In genomic region chr5:95709967-95710650, GRCh38 we compare ENCODE assay signal across 14 cellular contexts. TPM values are rescaled to one million over a fixed set of nuclear protein-coding genes. Genes with fewer than 3 reads are reported as not detected.
DNase-seq lines count a peak whose midpoint lies in the region; ATAC-seq, FAIRE-seq and TF ChIP-seq lines count a peak whose summit lies in the region.
"Had no signal": no experiment of that assay in that cellular context is flagged by ENCODE, and none has a peak within 500 bp of the region (broad histone marks: within the 10 kb centered on the region; RNA-seq: fewer than 3 reads in every experiment).

No MANE protein-coding gene starts in this region.

- TF ChIP-seq CTCF in PC-3 (conservative IDR thresholded peaks at IDR 0.05; ENCODE audit: low read depth, low read length) (no peak), cardiac muscle cell (IDR thresholded peaks at IDR 0.05; ENCODE audit: low read depth, low read length) (no peak)

- H3K79me2 ChIP-seq in PC-3 (ENCODE audit: low read length) = no peaks in the 10 kb centered on the region

- peaks cover 4% of the 10 kb centered on the region for H3K36me3 Mint-ChIP-seq in natural killer cell treated with Interleukin-12 subunit alpha and Interleukin-12 subunit beta and Interleukin-15 and Interleukin-18, amount 100 ng/mL, for 72 hours
- H3K36me3 Mint-ChIP-seq: activated CD8-positive, alpha-beta memory T cell treated with anti-CD3 and anti-CD28 coated beads, Interleukin-2, amount 10 ng/mL, durations not matched to agents 7 days and 5 days; stimulated activated memory B cell treated with anti-CD40 and anti-IgM and Interleukin-4, amounts not matched to agents 10 μg/mL and 1 μg/mL and 100 μg/mL, for 72 hours had no signal

- DNase-seq in ELF-1 (ENCODE audit: low read depth, low spot score) (peak; percentile 71), PC-3 (peak; percentile 23), cardiac muscle cell (ENCODE audit: low read depth in 1 of 2, low spot score in 1 of 2) (peak; percentile 60 to 90), myocyte (ENCODE audit: low read depth) (peak; percentile 22), AG08396 (ENCODE audit: low spot score) (no peak), H54 (ENCODE audit: insufficient read length, low spot score) (no peak)
- no peak for DNase-seq in natural killer cell treated with Interleukin-12 subunit alpha and Interleukin-12 subunit beta and Interleukin-15 and Interleukin-18, amount 100 ng/mL, for 72 hours (ENCODE audit: low spot score)
- DNase-seq: activated CD8-positive, alpha-beta memory T cell treated with anti-CD3 and anti-CD28 coated beads, Interleukin-2, amount 10 ng/mL, durations not matched to agents 7 days and 5 days; NCI-H2171 treated with DMSO at 0.1 percent for 48 hours; stimulated activated CD4-positive, alpha-beta T cell treated with anti-CD3 and anti-CD28 coated beads, Interleukin-15, amount 100 ng/mL, for 24 hours had no signal

- H3K36me3 ChIP-seq in PC-3 (ENCODE audit: low read depth, low read length) (no peaks in the 10 kb centered on the region), cardiac muscle cell (no peaks in the 10 kb centered on the region)
- H3K36me3 ChIP-seq: BLaER1 had no signal

- H3K4me2 ChIP-seq in PC-3 (ENCODE audit: low read length) = no peak overlapping the region
- H3K4me2 ChIP-seq: BLaER1 had no signal

- H3K4me1 ChIP-seq in PC-3 (ENCODE audit: insufficient read depth, low read length) (peaks cover 14% of the 10 kb centered on the region), cardiac muscle cell (ENCODE audit: low read depth) (peaks cover 52% of the 10 kb centered on the region)
- H3K4me1 ChIP-seq: BLaER1 had no signal

- peaks cover 9 to 12% of the 10 kb centered on the region in 2 donors for H3K4me1 Mint-ChIP-seq in natural killer cell treated with Interleukin-12 subunit alpha and Interleukin-12 subunit beta and Interleukin-15 and Interleukin-18, amount 100 ng/mL, for 72 hours (ENCODE audit: low read depth in 2 of 2)
- H3K4me1 Mint-ChIP-seq: stimulated activated memory B cell treated with anti-CD40 and anti-IgM and Interleukin-4, amounts not matched to agents 10 μg/mL and 1 μg/mL and 100 μg/mL, for 72 hours had no signal

- H3K27me3 ChIP-seq in PC-3 (ENCODE audit: low read length) (no peaks in the 10 kb centered on the region), cardiac muscle cell (no peaks in the 10 kb centered on the region)
- H3K27me3 ChIP-seq: BLaER1 had no signal

- TF ChIP-seq POLR2A in H54 (IDR thresholded peaks at IDR 0.05; ENCODE audit: low read depth, low read length) = no peak

- no peak overlapping the region for H3K4me3 ChIP-seq in PC-3 (ENCODE audit: low read length)
- peak overlapping the region; percentile 26 for H3K4me3 ChIP-seq in cardiac muscle cell
- H3K4me3 ChIP-seq: BLaER1 had no signal

- no TSS peak for BruUV-seq in PC-3 (replicated peaks; lab: Mats Ljungman, UMichigan)

- no peaks in the 10 kb centered on the region for H3K9me3 ChIP-seq in PC-3 (ENCODE audit: low read length)
- no peaks in the 10 kb centered on the region for H3K9me3 ChIP-seq in cardiac muscle cell (ENCODE audit: low read depth)
- H3K9me3 ChIP-seq: BLaER1 had no signal

- CTCF ChIA-PET in PC-3 (lab: Charles Lee) = no interaction called here

- H3K27me3 Mint-ChIP-seq in natural killer cell treated with Interleukin-12 subunit alpha and Interleukin-12 subunit beta and Interleukin-15 and Interleukin-18, amount 100 ng/mL, for 72 hours = no peaks in the 10 kb centered on the region

- intact Hi-C loops in PC-3 (cut with micrococcal nuclease) = no loop called here

- H2AFZ ChIP-seq in PC-3 (ENCODE audit: low read length) = no peak overlapping the region

- no peak overlapping the region for H3K4me3 Mint-ChIP-seq in natural killer cell treated with Interleukin-12 subunit alpha and Interleukin-12 subunit beta and Interleukin-15 and Interleukin-18, amount 100 ng/mL, for 72 hours
- H3K4me3 Mint-ChIP-seq: activated CD8-positive, alpha-beta memory T cell treated with anti-CD3 and anti-CD28 coated beads, Interleukin-2, amount 10 ng/mL, durations not matched to agents 7 days and 5 days; stimulated activated memory B cell treated with anti-CD40 and anti-IgM and Interleukin-4, amounts not matched to agents 10 μg/mL and 1 μg/mL and 100 μg/mL, for 72 hours; T-helper 1 cell treated with Interleukin-12 subunit alpha and Interleukin-12 subunit beta and Interleukin-4 antibody, amounts not matched to agents 30 μg/mL and 1 μg/mL, for 36 hours had no signal

- no peak overlapping the region for H3K9ac ChIP-seq in PC-3 (ENCODE audit: low read length)
- H3K9ac ChIP-seq: BLaER1 had no signal

- H3K27ac ChIP-seq in PC-3 (ENCODE audit: low read length) = no peak overlapping the region
- peak overlapping the region; percentile 96 for H3K27ac ChIP-seq in cardiac muscle cell
- H3K27ac ChIP-seq: BLaER1 had no signal

- no peaks in the 10 kb centered on the region for H3K9me2 ChIP-seq in PC-3 (replicated peaks; ENCODE audit: low read length)

- no peaks in the 10 kb centered on the region for H3F3A ChIP-seq in PC-3 (ENCODE audit: low read length, unreplicated experiment)

- H4K20me1 ChIP-seq in PC-3 (ENCODE audit: low read length) = no peaks in the 10 kb centered on the region
- H4K20me1 ChIP-seq: BLaER1 had no signal

- no peak for FAIRE-seq in H54 (lab: Jason Lieb, UNC)

- no peaks in the 10 kb centered on the region for H3K9me3 Mint-ChIP-seq in natural killer cell treated with Interleukin-12 subunit alpha and Interleukin-12 subunit beta and Interleukin-15 and Interleukin-18, amount 100 ng/mL, for 72 hours
- H3K9me3 Mint-ChIP-seq: stimulated activated memory B cell treated with anti-CD40 and anti-IgM and Interleukin-4, amounts not matched to agents 10 μg/mL and 1 μg/mL and 100 μg/mL, for 72 hours; T-helper 1 cell treated with Interleukin-12 subunit alpha and Interleukin-12 subunit beta and Interleukin-4 antibody, amounts not matched to agents 30 μg/mL and 1 μg/mL, for 36 hours had no signal

- POLR2A ChIA-PET in PC-3 (lab: Charles Lee; ENCODE audit: unreplicated experiment) = no interaction called here

- no peak overlapping the region for H3K27ac Mint-ChIP-seq in natural killer cell treated with Interleukin-12 subunit alpha and Interleukin-12 subunit beta and Interleukin-15 and Interleukin-18, amount 100 ng/mL, for 72 hours
- H3K27ac Mint-ChIP-seq: activated CD8-positive, alpha-beta memory T cell treated with anti-CD3 and anti-CD28 coated beads, Interleukin-2, amount 10 ng/mL, durations not matched to agents 7 days and 5 days; stimulated activated memory B cell treated with anti-CD40 and anti-IgM and Interleukin-4, amounts not matched to agents 10 μg/mL and 1 μg/mL and 100 μg/mL, for 72 hours; T-helper 1 cell treated with Interleukin-12 subunit alpha and Interleukin-12 subunit beta and Interleukin-4 antibody, amounts not matched to agents 30 μg/mL and 1 μg/mL, for 36 hours had no signal

- ATAC-seq in PC-3 (no peak), HG03460 (IDR thresholded peaks at IDR 0.05; ENCODE audit: unreplicated experiment) (no peak)
- no peak for ATAC-seq in natural killer cell treated with Interleukin-12 subunit alpha and Interleukin-12 subunit beta and Interleukin-15 and Interleukin-18, amount 100 ng/mL, for 72 hours
- ATAC-seq: activated CD8-positive, alpha-beta memory T cell treated with anti-CD3 and anti-CD28 coated beads, Interleukin-2, amount 10 ng/mL, durations not matched to agents 7 days and 5 days; stimulated activated memory B cell treated with anti-CD40 and anti-IgM and Interleukin-4, amounts not matched to agents 10 μg/mL and 1 μg/mL and 100 μg/mL, for 72 hours had no signal

RNA-seq across cellular contexts. Expression of gene RHOBTB3, which starts 21.0 kb away (rescaled TPM):
- 14.2 and 16.3 TPM in 2 replicates for total RNA-seq in PC-3 (2014; rRNA removed)
- 343 and 477 TPM in 2 replicates for total RNA-seq in cardiac muscle cell
- 455 and 589 TPM in 2 replicates for polyA plus RNA-seq in cardiac muscle cell
- total RNA-seq in myocyte = 223 and 309 TPM in 2 replicates
- polyA plus RNA-seq in myocyte (2012) = 45.2 TPM
- total RNA-seq in natural killer cell treated with Interleukin-12 subunit alpha and Interleukin-12 subunit beta and Interleukin-15 and Interleukin-18, amount 100 ng/mL, for 72 hours = 10 to 100 TPM; 14.7 to 17.4 TPM

RNA-seq across cellular contexts. Expression of gene SPATA9, which starts 27.3 kb away (rescaled TPM):
- total RNA-seq in PC-3 (2014; rRNA removed) (not detected in 2 replicates), cardiac muscle cell (0.45 and 1.0 TPM in 2 replicates), myocyte (1.4 and 1.7 TPM in 2 replicates)
- polyA plus RNA-seq in cardiac muscle cell = 1.3 and 1.8 TPM in 2 replicates
- polyA plus RNA-seq in myocyte (2012) = 1.1 TPM
- total RNA-seq in natural killer cell treated with Interleukin-12 subunit alpha and Interleukin-12 subunit beta and Interleukin-15 and Interleukin-18, amount 100 ng/mL, for 72 hours = 1 to 10 TPM; 1.4 to 1.9 TPM
- total RNA-seq: activated CD8-positive, alpha-beta memory T cell treated with anti-CD3 and anti-CD28 coated beads, Interleukin-2, amount 10 ng/mL, durations not matched to agents 7 days and 5 days had no signal

Comparison
In these comparisons a context has a peak if more than half of its experiments do, and no peak if none do; other contexts are left out.
1. DNase-seq: peak in ELF-1 (single experiment), PC-3 (single experiment), cardiac muscle cell (2 of 2) and myocyte (single experiment); none in natural killer cell treated with Interleukin-12 subunit alpha and Interleukin-12 subunit beta and Interleukin-15 and Interleukin-18, amount 100 ng/mL, for 72 hours (single experiment), AG08396 (single experiment) and H54 (single experiment).
2. RNA of gene RHOBTB3, which starts 21.0 kb away (total RNA-seq): 343 to 477 TPM in cardiac muscle cell and 223 to 309 TPM in myocyte; 14.7 to 17.4 TPM in natural killer cell treated with Interleukin-12 subunit alpha and Interleukin-12 subunit beta and Interleukin-15 and Interleukin-18, amount 100 ng/mL, for 72 hours and 14.2 to 16.3 TPM in PC-3; every median in the first group is over 10 times any median in the second.